ENCODE assay signal across 11 cellular contexts in the genomic region with DNA sequence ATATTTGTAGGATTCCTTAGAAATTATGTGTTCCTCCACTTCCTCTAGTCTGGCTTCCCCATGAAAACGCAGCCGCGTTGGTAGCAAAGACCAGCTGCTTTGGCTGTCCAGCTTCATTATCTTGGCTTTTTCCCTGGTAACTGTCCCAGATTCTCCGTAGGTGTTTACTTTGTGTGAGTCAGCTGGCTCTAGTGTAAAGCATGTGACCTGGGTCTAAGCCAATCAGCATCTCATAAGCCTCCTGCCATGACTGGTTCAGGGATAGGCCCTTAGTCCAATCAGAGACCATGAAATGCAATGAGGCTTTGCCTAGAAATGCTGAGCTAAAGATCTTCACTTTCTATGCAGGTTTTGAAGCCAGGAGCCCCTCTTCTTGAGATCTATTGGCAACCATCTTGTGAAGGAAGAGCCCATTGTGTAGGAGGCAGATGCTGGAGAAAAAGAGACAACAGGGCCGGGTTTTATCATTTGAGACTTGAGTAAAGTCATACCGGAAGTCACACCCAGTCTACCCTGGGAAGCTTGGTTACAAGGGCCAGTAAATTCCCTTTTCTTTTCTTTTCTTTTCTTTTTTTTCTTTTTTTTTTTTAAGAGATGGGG.
DNase-seq lines count a peak whose midpoint lies in the region; ATAC-seq lines count a peak whose summit lies in the region.
"Had no signal": no experiment of that assay in that cellular context is flagged by ENCODE, and none has a peak within 500 bp of the region (broad histone marks: within the 10 kb centered on the region; RNA-seq: fewer than 3 reads in every experiment).

No MANE protein-coding gene starts in this region.

- ATAC-seq in Right ventricle myocardium inferior, result peak; percentile 95
- peak; percentile 92 for ATAC-seq in left colon
- no peak for ATAC-seq in HG02840 (IDR thresholded peaks at IDR 0.05; ENCODE audit: low FRiP score, unreplicated experiment)
- ATAC-seq in HG03175 (IDR thresholded peaks at IDR 0.05; ENCODE audit: unreplicated experiment), result no peak
- no peak for ATAC-seq in GM21360 (IDR thresholded peaks at IDR 0.05; ENCODE audit: unreplicated experiment)

- intact Hi-C loops in Right ventricle myocardium inferior (cut with DNase I), result no loop called here
- intact Hi-C loops in cardiac septum (cut with DNase I), result no loop called here
- intact Hi-C loops in left colon (cut with DNase I, micrococcal nuclease), result no loop called here

- no peak for DNase-seq in Right ventricle myocardium inferior (ENCODE audit: missing footprints)
- no peak for DNase-seq in cardiac septum (ENCODE audit: low spot score)
- peak; percentile 96 for DNase-seq in astrocyte of the hippocampus (ENCODE audit: low read depth, low spot score)
- DNase-seq in left colon, result no peak
- DNase-seq in NCI-H1417 treated with DMSO at 0.1 percent for 48 hours (lab: John Stamatoyannopoulos, UW), result no peak
- DNase-seq: effector memory CD4-positive, alpha-beta T cell; GF-D8; NCI-H510A treated with DMSO at 0.1 percent for 48 hours had no signal

Comparison
In these comparisons a context has a peak if more than half of its experiments do, and no peak if none do; other contexts are left out.
1. ATAC-seq: peak in Right ventricle myocardium inferior (single experiment) and left colon (single experiment); none in HG02840 (single experiment), HG03175 (single experiment) and GM21360 (single experiment).